In genomic region chr10:78254013-78254412, GRCh38 we compare ENCODE assay signal across 23 cellular contexts.
DNase-seq lines count a peak whose midpoint lies in the region; ATAC-seq, FAIRE-seq and TF ChIP-seq lines count a peak whose summit lies in the region.
"Had no signal": no experiment of that assay in that cellular context is flagged by ENCODE, and none has a peak within 500 bp of the region (broad histone marks: within the 10 kb centered on the region; RNA-seq: fewer than 3 reads in every experiment).

No MANE protein-coding gene starts in this region.

- no peak overlapping the region for H3K14ac ChIP-seq in mesenchymal stem cell (ENCODE audit: low read length in 2 of 2)

- TF ChIP-seq EP300 in A549 (IDR thresholded peaks at IDR 0.05), result no peak

- 87% methylated on average over 3 of the region's 3 CpGs for WGBS in A549 (ENCODE audit: missing lambda C conversion rate)
- 100% methylated on average over 3 of the region's 3 CpGs for WGBS in mesenchymal stem cell

- H3K23ac ChIP-seq in mesenchymal stem cell (ENCODE audit: low read length in 2 of 2), result no peak overlapping the region

- H3K36me3 ChIP-seq in astrocyte (ENCODE audit: insufficient read depth, low read length), result no peaks in the 10 kb centered on the region
- H3K36me3 ChIP-seq in mesenchymal stem cell (ENCODE audit: control insufficient read depth in 1 of 2, insufficient read depth in 2 of 2, low read depth in 1 of 2, low read length in 2 of 2), result peaks cover 0 to 19% of the 10 kb centered on the region in 2 experiments
- H3K36me3 ChIP-seq in Peyer's patch, result no peaks in the 10 kb centered on the region

- no peaks in the 10 kb centered on the region for H3K79me1 ChIP-seq in mesenchymal stem cell (replicated peaks; ENCODE audit: low read length, poor library complexity, severe bottlenecking)

- no peaks in the 10 kb centered on the region for H4K20me1 ChIP-seq in astrocyte (ENCODE audit: insufficient read depth, low read length)

- H2BK5ac ChIP-seq in mesenchymal stem cell (ENCODE audit: low read depth, low read length, poor library complexity, severe bottlenecking), result no peak overlapping the region

- H2AK5ac ChIP-seq in mesenchymal stem cell (ENCODE audit: low read length, severe bottlenecking), result no peak overlapping the region

- H2AFZ ChIP-seq in astrocyte (ENCODE audit: low read depth, low read length) (no peak overlapping the region), mesenchymal stem cell (ENCODE audit: low read depth, low read length) (no peak overlapping the region)

- no peak for TF ChIP-seq RAD21 in A549 (conservative IDR thresholded peaks at IDR 0.05 in 1 of 2, IDR thresholded peaks at IDR 0.05 in 1 of 2)

- DNase-seq in A549 (ENCODE audit: low read depth in 1 of 2, low spot score in 1 of 2) (no peak), HEK293T (ENCODE audit: extremely low spot score) (peak; percentile 20), astrocyte (ENCODE audit: low read depth) (no peak), mesenchymal stem cell (no peak), Peyer's patch (no peak), RKO (ENCODE audit: low spot score) (no peak), NCI-H226 (no peak), NCI-H526 treated with DMSO at 0.1 percent for 48 hours (lab: John Stamatoyannopoulos, UW) (no peak)
- DNase-seq: 8988T, DMS53, EL, GF-D8, KBM-7, NCI-H1092 treated with DMSO at 0.1 percent for 48 hours, NCI-H1436 treated with DMSO at 0.1 percent for 48 hours, NCI-H2029, NCI-H524 treated with DMSO at 0.1 percent for 48 hours, OCI-M1, Right ventricle myocardium superior had no signal

- no peak overlapping the region for H3K4ac ChIP-seq in mesenchymal stem cell (ENCODE audit: low read depth in 1 of 2, low read length in 2 of 2)

- CTCF ChIA-PET in A549 (lab: Yijun Ruan, JAX), result no interaction called here
- CTCF ChIA-PET in HEK293T (lab: Yijun Ruan, JAX), result interaction anchor here (0.6 kb wide), 1 partner anchor 536 kb away, joined by 8 read pairs; no protein-coding TSS in a partner anchor

- H3K27me3 Mint-ChIP-seq in astrocyte (ENCODE audit: low read depth, unreplicated experiment), result peaks cover 10% of the 10 kb centered on the region

- FAIRE-seq in A549 (lab: Jason Lieb, UNC) (no peak), astrocyte (lab: Jason Lieb, UNC) (no peak)
- FAIRE-seq: D721Med, H1 had no signal

- peak overlapping the region; percentile 94 to 96 for H3K27ac ChIP-seq in A549
- H3K27ac ChIP-seq in astrocyte (ENCODE audit: low read depth, low read length), result no peak overlapping the region
- H3K27ac ChIP-seq in mesenchymal stem cell (ENCODE audit: low read length, poor library complexity, severe bottlenecking), result no peak overlapping the region
- no peak overlapping the region for H3K27ac ChIP-seq in Peyer's patch

- peaks cover 32% of the 10 kb centered on the region for H3K9me3 ChIP-seq in A549
- no peaks in the 10 kb centered on the region for H3K9me3 ChIP-seq in astrocyte (ENCODE audit: insufficient read depth, low read depth, low read length)
- no peaks in the 10 kb centered on the region for H3K9me3 ChIP-seq in mesenchymal stem cell (ENCODE audit: control insufficient read depth, low read length)
- H3K9me3 ChIP-seq in Peyer's patch, result no peaks in the 10 kb centered on the region

- peaks cover 7% of the 10 kb centered on the region for H3K9me3 Mint-ChIP-seq in astrocyte (ENCODE audit: unreplicated experiment)

- H3K9ac ChIP-seq in astrocyte (ENCODE audit: low read length), result no peak overlapping the region
- peak overlapping the region; percentile 73 for H3K9ac ChIP-seq in mesenchymal stem cell (ENCODE audit: low read length)

- H3K4me1 Mint-ChIP-seq in astrocyte (ENCODE audit: low read depth, unreplicated experiment), result peaks cover 22% of the 10 kb centered on the region

- H2BK15ac ChIP-seq in mesenchymal stem cell (ENCODE audit: low read depth, poor library complexity, severe bottlenecking), result peak overlapping the region; percentile 12

- ATAC-seq in A549, result no peak
- ATAC-seq: HCT116 had no signal

- peak overlapping the region in 1 of 2 experiments; percentile 41 for H2BK12ac ChIP-seq in mesenchymal stem cell (ENCODE audit: low read length in 2 of 2)

- no peak overlapping the region for H3K18ac ChIP-seq in mesenchymal stem cell (ENCODE audit: low read depth in 1 of 2, low read length in 2 of 2)

- TF ChIP-seq CTCF in A549 (IDR thresholded peaks at IDR 0.05) (no peak), astrocyte (IDR thresholded peaks at IDR 0.05; ENCODE audit: insufficient read depth, low read depth, low read length) (no peak), Peyer's patch (IDR thresholded peaks at IDR 0.05) (no peak)

- no peaks in the 10 kb centered on the region for H3K79me2 ChIP-seq in astrocyte (ENCODE audit: insufficient read depth, low read length)

- peaks cover 24% of the 10 kb centered on the region for H3K4me1 ChIP-seq in A549
- H3K4me1 ChIP-seq in astrocyte (ENCODE audit: insufficient read depth, low read length), result peaks cover 19% of the 10 kb centered on the region
- H3K4me1 ChIP-seq in mesenchymal stem cell (ENCODE audit: control insufficient read depth, insufficient read depth, low read depth, low read length), result peaks cover 17% of the 10 kb centered on the region
- H3K4me1 ChIP-seq in Peyer's patch, result peaks cover 0 to 4% (median 0%) of the 10 kb centered on the region in 4 donors

- H3K27me3 ChIP-seq in astrocyte (ENCODE audit: insufficient read depth, low read length), result no peaks in the 10 kb centered on the region
- no peaks in the 10 kb centered on the region for H3K27me3 ChIP-seq in mesenchymal stem cell (ENCODE audit: control insufficient read depth in 1 of 2, insufficient read depth in 1 of 2, low read length in 2 of 2)
- H3K27me3 ChIP-seq in Peyer's patch, result no peaks in the 10 kb centered on the region

- POLR2A ChIA-PET in A549 (lab: Yijun Ruan, JAX) (no interaction called here), HEK293T (lab: Yijun Ruan, JAX) (no interaction called here)

- no peak overlapping the region for H4K91ac ChIP-seq in mesenchymal stem cell (ENCODE audit: low read length)

- H3K4me3 ChIP-seq in A549 (no peak overlapping the region), astrocyte (ENCODE audit: insufficient read depth, low read depth, low read length) (no peak overlapping the region), mesenchymal stem cell (ENCODE audit: insufficient read depth in 1 of 2, low read depth in 1 of 2, low read length in 2 of 2) (no peak overlapping the region), Peyer's patch (no peak overlapping the region)

- peak overlapping the region; percentile 19 for H2BK120ac ChIP-seq in mesenchymal stem cell (ENCODE audit: low read depth, low read length)

- H3K27ac Mint-ChIP-seq in astrocyte (ENCODE audit: unreplicated experiment), result peak overlapping the region; percentile 41
- H3K27ac Mint-ChIP-seq: B cell had no signal

- H3K4me2 ChIP-seq in A549 (no peak overlapping the region), astrocyte (ENCODE audit: low read length) (no peak overlapping the region), mesenchymal stem cell (ENCODE audit: low read length, poor library complexity, severe bottlenecking) (no peak overlapping the region)

- H3K4me3 Mint-ChIP-seq in astrocyte (ENCODE audit: unreplicated experiment), result no peak overlapping the region
- H3K4me3 Mint-ChIP-seq: B cell had no signal

- H4K8ac ChIP-seq in mesenchymal stem cell (ENCODE audit: low read length), result no peak overlapping the region

- TF ChIP-seq POLR2A in A549 (IDR thresholded peaks at IDR 0.05; ENCODE audit: low read length) (no peak), Peyer's patch (IDR thresholded peaks at IDR 0.05) (no peak)

- H3K36me3 Mint-ChIP-seq in astrocyte (ENCODE audit: low read depth, unreplicated experiment), result peaks cover 4% of the 10 kb centered on the region

TF ChIP-seq in A549, 52 proteins besides CTCF, POLR2A, EP300 and RAD21 (continues in another document):
- TF ChIP-seq RARB (CRISPR knock-in tag; IDR thresholded peaks at IDR 0.05) (no peak), GATA3 (IDR thresholded peaks at IDR 0.05; ENCODE audit: borderline replicate concordance) (no peak), RFX5 (IDR thresholded peaks at IDR 0.05) (no peak), CBX2 (IDR thresholded peaks at IDR 0.05; ENCODE audit: borderline replicate concordance, low read depth) (no peak), MAZ (IDR thresholded peaks at IDR 0.05; ENCODE audit: borderline replicate concordance, low read depth, low read length) (no peak), HEYL (CRISPR knock-in tag; IDR thresholded peaks at IDR 0.05) (no peak)
- TF ChIP-seq, protein P1, sequence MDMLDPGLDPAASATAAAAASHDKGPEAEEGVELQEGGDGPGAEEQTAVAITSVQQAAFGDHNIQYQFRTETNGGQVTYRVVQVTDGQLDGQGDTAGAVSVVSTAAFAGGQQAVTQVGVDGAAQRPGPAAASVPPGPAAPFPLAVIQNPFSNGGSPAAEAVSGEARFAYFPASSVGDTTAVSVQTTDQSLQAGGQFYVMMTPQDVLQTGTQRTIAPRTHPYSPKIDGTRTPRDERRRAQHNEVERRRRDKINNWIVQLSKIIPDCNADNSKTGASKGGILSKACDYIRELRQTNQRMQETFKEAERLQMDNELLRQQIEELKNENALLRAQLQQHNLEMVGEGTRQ (IDR thresholded peaks at IDR 0.05), result no peak

TF ChIP-seq in HEK293T, 16 proteins besides CTCF, POLR2A, EP300 and RAD21:
- TF ChIP-seq SUZ12 (IDR thresholded peaks at IDR 0.05), result no peak
- TF ChIP-seq, protein P2, sequence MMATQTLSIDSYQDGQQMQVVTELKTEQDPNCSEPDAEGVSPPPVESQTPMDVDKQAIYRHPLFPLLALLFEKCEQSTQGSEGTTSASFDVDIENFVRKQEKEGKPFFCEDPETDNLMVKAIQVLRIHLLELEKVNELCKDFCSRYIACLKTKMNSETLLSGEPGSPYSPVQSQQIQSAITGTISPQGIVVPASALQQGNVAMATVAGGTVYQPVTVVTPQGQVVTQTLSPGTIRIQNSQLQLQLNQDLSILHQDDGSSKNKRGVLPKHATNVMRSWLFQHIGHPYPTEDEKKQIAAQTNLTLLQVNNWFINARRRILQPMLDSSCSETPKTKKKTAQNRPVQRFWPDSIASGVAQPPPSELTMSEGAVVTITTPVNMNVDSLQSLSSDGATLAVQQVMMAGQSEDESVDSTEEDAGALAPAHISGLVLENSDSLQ (IDR thresholded peaks at IDR 0.05), result no peak
- TF ChIP-seq CTBP1 (IDR thresholded peaks at IDR 0.05; ENCODE audit: borderline replicate concordance), result no peak
- no peak for TF ChIP-seq TARDBP (IDR thresholded peaks at IDR 0.05)
- no peak for TF ChIP-seq FOXA1 (IDR thresholded peaks at IDR 0.05)
- no peak for TF ChIP-seq BHLHE40 (IDR thresholded peaks at IDR 0.05; ENCODE audit: borderline replicate concordance)
- no peak for TF ChIP-seq ARNT (IDR thresholded peaks at IDR 0.05)
- no peak for TF ChIP-seq HDGF (IDR thresholded peaks at IDR 0.05; ENCODE audit: borderline replicate concordance)
- TF ChIP-seq SP1 (IDR thresholded peaks at IDR 0.05), result no peak
- no peak for TF ChIP-seq FOXK2 (IDR thresholded peaks at IDR 0.05)
- no peak for TF ChIP-seq FOXM1 (IDR thresholded peaks at IDR 0.05; ENCODE audit: borderline replicate concordance)

Comparison
In these comparisons a context has a peak if more than half of its experiments do, and no peak if none do; other contexts are left out.
1. H3K27ac ChIP-seq: peak in A549 (2 of 2); none in astrocyte (single experiment), mesenchymal stem cell (single experiment) and Peyer's patch (0 of 4).